Comparison of ENCODE assay signal across 17 cellular contexts in genomic region chr2:182628901-182629300, GRCh38.
"Had no signal": no experiment of that assay in that cellular context is flagged by ENCODE, and none has a peak within 500 bp of the region (broad histone marks: within the 10 kb centered on the region; RNA-seq: fewer than 3 reads in every experiment).

No MANE protein-coding gene starts in this region.

- H3K27me3 ChIP-seq: body of pancreas, gastroesophageal sphincter, heart right ventricle, left lung, stomach, testis had no signal

- H3K36me3 ChIP-seq: gastroesophageal sphincter, heart right ventricle, left lung, stomach had no signal

- DNase-seq: activated CD4-positive, alpha-beta memory T cell treated with anti-CD3 and anti-CD28 coated beads, Interleukin-2, amount 10 ng/mL, durations not matched to agents 7 days and 5 days; activated CD4-positive, alpha-beta T cell treated with anti-CD3 and anti-CD28 coated beads for 48 hours; activated CD4-positive, CD25-positive, alpha-beta regulatory T cell; activated naive CD4-positive, alpha-beta T cell treated with Interleukin-2 at 50 U/mL for 16 hours; activated naive CD8-positive, alpha-beta T cell treated with anti-CD3 and anti-CD28 coated beads, Interleukin-2, amount 10 ng/mL, durations not matched to agents 7 days and 5 days; activated T-cell treated with anti-CD3 and anti-CD28 coated beads, Interleukin-2, amount 50 U/mL, for 1 hour; heart right ventricle; left lung; midbrain; stimulated activated CD4-positive, alpha-beta T cell treated with anti-CD3 and anti-CD28 coated beads, Interleukin-4, amount 100 ng/mL, for 24 hours; stomach; testis had no signal

- H3K4me3 ChIP-seq: body of pancreas, coronary artery, gastroesophageal sphincter, heart right ventricle, left lung, stomach, testis had no signal

- ATAC-seq: body of pancreas; gastroesophageal sphincter; heart right ventricle; left lung; sciatic nerve; stimulated activated effector memory CD8-positive, alpha-beta T cell treated with anti-CD3 and anti-CD28 coated beads, Interleukin-12 subunit alpha, Interleukin-12 subunit beta, amount 100 ng/mL, for 72 hours had no signal

- H3K27ac ChIP-seq: body of pancreas, coronary artery, gastroesophageal sphincter, heart right ventricle, left lung, stomach, testis had no signal

- H3K4me1 ChIP-seq: body of pancreas, gastroesophageal sphincter, heart right ventricle, left lung, stomach, testis had no signal

- H3K9me3 ChIP-seq: body of pancreas, gastroesophageal sphincter, heart right ventricle, left lung, stomach, testis had no signal
